Comparison of ENCODE assay signal across 20 cellular contexts in genomic region chr11:6733326-6734030, GRCh38. TPM values are rescaled to one million over a fixed set of nuclear protein-coding genes. Genes with fewer than 3 reads are reported as not detected.
DNase-seq lines count a peak whose midpoint lies in the region; ATAC-seq, FAIRE-seq and TF ChIP-seq lines count a peak whose summit lies in the region.
"Had no signal": no experiment of that assay in that cellular context is flagged by ENCODE, and none has a peak within 500 bp of the region (broad histone marks: within the 10 kb centered on the region; RNA-seq: fewer than 3 reads in every experiment).

No MANE protein-coding gene starts in this region.

- no peak for DNase-seq in activated T-cell treated with anti-CD3 and anti-CD28 coated beads, Interleukin-2, amount 50 U/mL, for 4 hours
- no peak for DNase-seq in activated T-cell treated with anti-CD3 and anti-CD28 coated beads, Interleukin-2, amount 50 U/mL, for 1 hour
- no peak for DNase-seq in T-helper 17 cell
- no peak for DNase-seq in GM12878 (ENCODE audit: low read depth, low spot score)
- DNase-seq in spleen = no peak
- no peak for DNase-seq in mammary epithelial cell
- no peak for DNase-seq in left lung
- no peak for DNase-seq in esophagus squamous epithelium (lab: John Stamatoyannopoulos, UW)
- DNase-seq: activated CD8-positive, alpha-beta memory T cell treated with anti-CD3 and anti-CD28 coated beads, Interleukin-2, amount 50 U/mL, for 4 hours; C1 segment of cervical spinal cord; caudate nucleus; NCI-H1417; OCI-M1; Right ventricle myocardium superior; WERI-Rb-1 had no signal

- POLR2A ChIA-PET in GM12878 (lab: Charles Lee) = interaction anchor here (0.5 kb wide), 1 partner anchor 237 kb away, joined by 3 read pairs; the partner anchor contains the start of gene DNHD1

- dilution Hi-C loops in mammary epithelial cell (cut with HindIII; ENCODE audit: low sequenced_read_pairs) = no loop called here

- peaks cover 13% of the 10 kb centered on the region for H3K36me3 Mint-ChIP-seq in activated T-cell treated with anti-CD3 and anti-CD28 coated beads, Interleukin-2, amount 50 U/mL, for 4 hours (ENCODE audit: insufficient read depth)
- peaks cover 5% of the 10 kb centered on the region for H3K36me3 Mint-ChIP-seq in T-helper 17 cell (ENCODE audit: low read depth)
- H3K36me3 Mint-ChIP-seq: neural progenitor cell had no signal

- peaks cover 83% of the 10 kb centered on the region for H3K4me1 Mint-ChIP-seq in activated T-cell treated with anti-CD3 and anti-CD28 coated beads, Interleukin-2, amount 50 U/mL, for 4 hours (ENCODE audit: low read depth)
- H3K4me1 Mint-ChIP-seq in T-helper 17 cell = peaks cover 59% of the 10 kb centered on the region

- intact Hi-C loops in GM12878 (cut with micrococcal nuclease; ENCODE audit: unreplicated experiment) = no loop called here
- intact Hi-C loops in spleen (cut with DNase I; ENCODE audit: low total_unique reads) = no loop called here
- intact Hi-C loops in mammary epithelial cell (cut with micrococcal nuclease) = no loop called here
- intact Hi-C loops in left lung (cut with DNase I) = no loop called here
- intact Hi-C loops in esophagus squamous epithelium (cut with DNase I) = no loop called here

- peaks cover 22% of the 10 kb centered on the region for H3K79me2 ChIP-seq in GM12878 (ENCODE audit: control insufficient read depth, insufficient read depth, low read length)
- no peaks in the 10 kb centered on the region for H3K79me2 ChIP-seq in mammary epithelial cell (ENCODE audit: insufficient read depth, low read length)

- BruUV-seq in GM12878 (replicated peaks; lab: Mats Ljungman, UMichigan) (no TSS peak), mammary epithelial cell (replicated peaks; lab: Mats Ljungman, UMichigan) (no TSS peak)

- peak overlapping the region; percentile 95 for H3K27ac Mint-ChIP-seq in T-helper 17 cell
- H3K27ac Mint-ChIP-seq: neural progenitor cell had no signal

- no peak overlapping the region for H3K27ac ChIP-seq in GM12878 (ENCODE audit: control insufficient read depth, insufficient read depth)
- H3K27ac ChIP-seq in spleen = peak overlapping the region in 5 of 8 donors; percentile 9 to 62 (median 45)
- H3K27ac ChIP-seq in mammary epithelial cell (ENCODE audit: insufficient read depth, low read depth, low read length) = no peak overlapping the region
- no peak overlapping the region for H3K27ac ChIP-seq in left lung
- H3K27ac ChIP-seq in esophagus squamous epithelium = no peak overlapping the region
- H3K27ac ChIP-seq: neural progenitor cell, WERI-Rb-1 had no signal

- no peak for TF ChIP-seq EP300 in GM12878 (IDR thresholded peaks at IDR 0.05; ENCODE audit: borderline replicate concordance in 1 of 2, control insufficient read depth in 1 of 2, low read depth in 2 of 2, low read length in 2 of 2)

- H3K9me3 ChIP-seq in T-helper 17 cell (ENCODE audit: control insufficient read depth, low read length, poor library complexity, severe bottlenecking) = no peaks in the 10 kb centered on the region
- peaks cover 6% of the 10 kb centered on the region; the same call in 2 of the 3 replicates for H3K9me3 ChIP-seq in GM12878 (replicated peaks; ENCODE audit: control insufficient read depth, insufficient read depth, low read length)
- peaks cover 0 to 3% (median 0%) of the 10 kb centered on the region in 8 donors for H3K9me3 ChIP-seq in spleen
- H3K9me3 ChIP-seq in mammary epithelial cell (replicated peaks; ENCODE audit: insufficient read depth, low read length) = no peaks in the 10 kb centered on the region
- no peaks in the 10 kb centered on the region for H3K9me3 ChIP-seq in left lung
- H3K9me3 ChIP-seq in esophagus squamous epithelium = no peaks in the 10 kb centered on the region
- H3K9me3 ChIP-seq: HAP-1 had no signal

- no peaks in the 10 kb centered on the region for H3K9me3 Mint-ChIP-seq in activated T-cell treated with anti-CD3 and anti-CD28 coated beads, Interleukin-2, amount 50 U/mL, for 4 hours
- H3K9me3 Mint-ChIP-seq: neural progenitor cell had no signal

- WGBS in GM12878 (ENCODE audit: insufficient coverage, insufficient replicate concordance, low lambda C conversion rate, missing lambda C conversion rate) = 82% methylated on average over 3 of the region's 3 CpGs
- 60 to 71% (median 69%) methylated on average over 3 of the region's 3 CpGs for WGBS in spleen, 5 donors
- WGBS in mammary epithelial cell (ENCODE audit: low coverage, missing lambda C conversion rate) = 48% methylated on average over 3 of the region's 3 CpGs
- 67 to 70% methylated on average over 3 of the region's 3 CpGs for WGBS in esophagus squamous epithelium, 2 donors

- H3K36me3 ChIP-seq in GM12878 (ENCODE audit: control insufficient read depth in 2 of 2, insufficient read depth in 2 of 2, low read length in 1 of 2) (peaks cover 0 to 12% of the 10 kb centered on the region in 2 experiments; a peak in 3 of 4 replicates), spleen (peaks cover 0 to 72% (median 2%) of the 10 kb centered on the region in 6 donors), mammary epithelial cell (ENCODE audit: insufficient read depth, low read length) (no peaks in the 10 kb centered on the region), left lung (peaks cover 0 to 8% of the 10 kb centered on the region in 2 donors), esophagus squamous epithelium (no peaks in the 10 kb centered on the region)
- H3K36me3 ChIP-seq: HAP-1, neural progenitor cell, WERI-Rb-1 had no signal

- SMC1A ChIA-PET in GM12878 (lab: Charles Lee; ENCODE audit: uncharacterized antibody, unreplicated experiment) = interaction anchor here (1.1 to 18.2 kb wide), 2 partner anchors 20 to 31 kb away, joined by 3 to 420 read pairs; no protein-coding TSS in a partner anchor

- no peak for TF ChIP-seq RAD21 in GM12878 (IDR thresholded peaks at IDR 0.05; ENCODE audit: insufficient read depth, low read depth, low read length)

- no peaks in the 10 kb centered on the region for H3K27me3 Mint-ChIP-seq in activated T-cell treated with anti-CD3 and anti-CD28 coated beads, Interleukin-2, amount 50 U/mL, for 4 hours (ENCODE audit: low read depth)
- no peaks in the 10 kb centered on the region for H3K27me3 Mint-ChIP-seq in T-helper 17 cell

- H3K4me3 Mint-ChIP-seq in activated T-cell treated with anti-CD3 and anti-CD28 coated beads, Interleukin-2, amount 50 U/mL, for 4 hours = peak overlapping the region; percentile 1
- peak overlapping the region; percentile 57 for H3K4me3 Mint-ChIP-seq in T-helper 17 cell
- H3K4me3 Mint-ChIP-seq: neural progenitor cell had no signal

- CTCF ChIA-PET in GM12878 (lab: Yijun Ruan, JAX) (interaction anchor here (0.5 to 15.6 kb wide), 3 partner anchors 9 to 96 kb away, joined by 3 to 728 read pairs (median 3); no protein-coding TSS in a partner anchor), mammary epithelial cell (lab: Charles Lee; ENCODE audit: low non-redundant PET) (no interaction called here)

- no peak overlapping the region for H3K4me2 ChIP-seq in GM12878 (ENCODE audit: control insufficient read depth, insufficient read depth)
- no peak overlapping the region for H3K4me2 ChIP-seq in mammary epithelial cell (ENCODE audit: insufficient read depth, low read depth, low read length)
- H3K4me2 ChIP-seq: neural progenitor cell, smooth muscle cell had no signal

- H3K27me3 ChIP-seq in GM12878 (replicated peaks in 1 of 2; ENCODE audit: control insufficient read depth in 2 of 2, insufficient read depth in 2 of 2, low read length in 1 of 2) = no peaks in the 10 kb centered on the region
- H3K27me3 ChIP-seq in spleen (replicated peaks in 1 of 7) = no peaks in the 10 kb centered on the region
- H3K27me3 ChIP-seq in mammary epithelial cell (ENCODE audit: insufficient read depth, low read length) = no peaks in the 10 kb centered on the region
- H3K27me3 ChIP-seq in left lung = no peaks in the 10 kb centered on the region
- no peaks in the 10 kb centered on the region for H3K27me3 ChIP-seq in esophagus squamous epithelium
- H3K27me3 ChIP-seq: neural progenitor cell had no signal

- H3K4me1 ChIP-seq in GM12878 (ENCODE audit: control insufficient read depth, insufficient read depth, low read length) = peaks cover 23% of the 10 kb centered on the region
- peaks cover 23 to 69% (median 63%) of the 10 kb centered on the region in 6 donors for H3K4me1 ChIP-seq in spleen
- no peaks in the 10 kb centered on the region for H3K4me1 ChIP-seq in mammary epithelial cell (ENCODE audit: insufficient read depth, low read length)
- H3K4me1 ChIP-seq in left lung = peaks cover 0 to 40% of the 10 kb centered on the region in 2 donors
- no peaks in the 10 kb centered on the region for H3K4me1 ChIP-seq in esophagus squamous epithelium
- H3K4me1 ChIP-seq: HAP-1, neural progenitor cell had no signal

- FAIRE-seq in GM12878 (lab: Jason Lieb, UNC) = peak; percentile 47

- in situ Hi-C loops in GM12878 (cut with MboI) = loop anchor here (10.0 kb wide), 1 partner anchor 1029 kb away; no protein-coding TSS in a partner anchor
- in situ Hi-C loops in mammary epithelial cell (cut with MboI; ENCODE audit: low sequenced_read_pairs in 2 of 2) = no loop called here

- H3K9ac ChIP-seq in GM12878 (ENCODE audit: control insufficient read depth, insufficient read depth, low read length) (no peak overlapping the region), mammary epithelial cell (ENCODE audit: insufficient read depth, low read length) (no peak overlapping the region)
- H3K9ac ChIP-seq: neural progenitor cell had no signal

- TF ChIP-seq CTCF in GM12878 (IDR thresholded peaks at IDR 0.05 in 2 of 3, conservative IDR thresholded peaks at IDR 0.05 in 1 of 3; ENCODE audit: control insufficient read depth in 2 of 3, extremely low read depth in 1 of 3, insufficient read depth in 1 of 3, low read depth in 3 of 3, low read length in 3 of 3) = no peak
- TF ChIP-seq CTCF in spleen (IDR thresholded peaks at IDR 0.05 in 8 of 11, conservative IDR thresholded peaks at IDR 0.05 in 3 of 11) = no peak
- no peak for TF ChIP-seq CTCF in mammary epithelial cell (conservative IDR thresholded peaks at IDR 0.05 in 1 of 2, IDR thresholded peaks at IDR 0.05 in 1 of 2; ENCODE audit: extremely low read depth in 1 of 2, insufficient read depth in 1 of 2, low read depth in 1 of 2, low read length in 2 of 2)
- TF ChIP-seq CTCF in left lung (IDR thresholded peaks at IDR 0.05) = no peak
- TF ChIP-seq CTCF in esophagus squamous epithelium (IDR thresholded peaks at IDR 0.05) = no peak

- TF ChIP-seq POLR2A in GM12878 (IDR thresholded peaks at IDR 0.05; ENCODE audit: low read depth, low read length) = no peak
- TF ChIP-seq POLR2A in spleen (IDR thresholded peaks at IDR 0.05) = no peak
- no peak for TF ChIP-seq POLR2A in esophagus squamous epithelium (IDR thresholded peaks at IDR 0.05)

- no peaks in the 10 kb centered on the region for H4K20me1 ChIP-seq in GM12878 (ENCODE audit: control insufficient read depth, insufficient read depth)
- no peaks in the 10 kb centered on the region for H4K20me1 ChIP-seq in mammary epithelial cell (ENCODE audit: insufficient read depth, low read length)

- H2AFZ ChIP-seq in GM12878 (ENCODE audit: control insufficient read depth, low read depth, low read length) (no peak overlapping the region), mammary epithelial cell (ENCODE audit: low read depth, low read length) (no peak overlapping the region)
- H2AFZ ChIP-seq: neural progenitor cell had no signal

- RAD21 ChIA-PET in GM12878 (lab: Charles Lee; ENCODE audit: unreplicated experiment) = interaction anchor here (1.1 kb wide), 1 partner anchor 22 kb away, joined by 4 read pairs; no protein-coding TSS in a partner anchor

- ATAC-seq in activated T-cell treated with anti-CD3 and anti-CD28 coated beads, Interleukin-2, amount 50 U/mL, for 4 hours = peak; percentile 46 to 53
- ATAC-seq in T-helper 17 cell (peak; percentile 88), GM12878 (no peak), left lung (no peak)
- ATAC-seq: esophagus mucosa had no signal

- H3K4me3 ChIP-seq in GM12878 (no peak overlapping the region), spleen (no peak overlapping the region), mammary epithelial cell (replicated peaks in 1 of 3; ENCODE audit: insufficient read depth in 1 of 3, low read depth in 2 of 3, low read length in 3 of 3) (no peak overlapping the region), left lung (no peak overlapping the region), esophagus squamous epithelium (no peak overlapping the region)
- H3K4me3 ChIP-seq: HAP-1, neural progenitor cell, smooth muscle cell had no signal

RNA-seq across cellular contexts. Expression of gene OR2AG2, which starts 38.3 kb away (rescaled TPM):
- under 1 TPM in 1 of 3 donors, not detected in 2; 0.16 TPM for total RNA-seq in activated T-cell treated with anti-CD3 and anti-CD28 coated beads, Interleukin-2, amount 50 U/mL, for 4 hours
- total RNA-seq in T-helper 17 cell (not detected), GM12878 (2014; rRNA removed) (0.06 and 0.16 TPM in 2 replicates), GM12878 (2014; rRNA removed; fragmentation: Illumina TruSeq; extraction: Trizol) (0.05 and 0.09 TPM in 2 replicates), GM12878 (2021) (not detected in 2 replicates), spleen (under 1 TPM in 5 of 7 donors, not detected in 2; 0.15 to 0.34 (median 0.20) TPM), mammary epithelial cell (1 to 10 TPM in 1 of 2 donors, under 1 TPM in 1; 0.80 to 1.0 TPM), left lung (under 1 TPM; 0.13 to 0.20 TPM), esophagus squamous epithelium (under 1 TPM in 3 of 4 donors, not detected in 1; 0.08 to 0.76 (median 0.13) TPM)
- total RNA-seq in GM12878 (2013; cell fraction: nucleolus; rRNA removed) = 3.2 and 3.5 TPM in 2 replicates
- polyA plus RNA-seq in GM12878 (2011; ENCODE audit: low read depth) = not detected
- polyA plus RNA-seq in GM12878 (2011; rRNA removed) (0.08 and 0.10 TPM in 2 replicates), GM12878 (2014; fragmentation: Illumina TruSeq; extraction: Trizol) (0.01 and 0.10 TPM in 2 replicates), GM12878 (2014; fragmentation: Nextera tagmentation; extraction: Ambion mirVana) (not detected), GM12878 (2014; rRNA removed) (not detected in 2 replicates), GM12878 (2016; fragmentation: Nextera tagmentation; extraction: Ambion mirVana) (not detected), spleen (under 1 TPM in 1 of 3 donors, not detected in 2; 0.03 TPM), mammary epithelial cell (0.31 TPM)
- polyA plus RNA-seq in GM12878 (2011; cell fraction: cytosol; rRNA removed) = 0.23 and 0.30 TPM in 2 replicates
- 0.18 and 0.25 TPM in 2 replicates for polyA plus RNA-seq in GM12878 (2011; cell fraction: nucleus; rRNA removed)
- polyA plus RNA-seq in GM12878 (2012) = 0.03 TPM in 1 of 2 replicates, not detected in the other
- 1.8 and 3.2 TPM in 2 replicates for polyA minus RNA-seq in GM12878 (2011; rRNA and poly(A)+ RNA removed)
- not detected in 2 replicates for polyA minus RNA-seq in GM12878 (2011; cell fraction: cytosol; rRNA and poly(A)+ RNA removed)
- polyA minus RNA-seq in GM12878 (2011; cell fraction: nucleus; rRNA and poly(A)+ RNA removed) = 1.8 and 2.1 TPM in 2 replicates
- not detected for polyA minus RNA-seq in mammary epithelial cell
- total RNA-seq: Right ventricle myocardium superior had no signal

RNA-seq across cellular contexts. Expression of gene OR2AG1, which starts 49.3 kb away (rescaled TPM):
- not detected for total RNA-seq in activated T-cell treated with anti-CD3 and anti-CD28 coated beads, Interleukin-2, amount 50 U/mL, for 4 hours
- total RNA-seq in T-helper 17 cell (not detected), GM12878 (2014; rRNA removed) (not detected in 2 replicates), GM12878 (2014; rRNA removed; fragmentation: Illumina TruSeq; extraction: Trizol) (not detected in 2 replicates), GM12878 (2021) (not detected in 2 replicates), spleen (under 1 TPM in 2 of 7 donors, not detected in 5; 0.20 to 0.26 TPM), mammary epithelial cell (not detected), left lung (not detected), esophagus squamous epithelium (not detected)
- total RNA-seq in GM12878 (2013; cell fraction: nucleolus; rRNA removed) = not detected in 2 replicates
- not detected for polyA plus RNA-seq in GM12878 (2011; ENCODE audit: low read depth)
- polyA plus RNA-seq in GM12878 (2011; rRNA removed) (not detected in 2 replicates), GM12878 (2014; fragmentation: Illumina TruSeq; extraction: Trizol) (not detected in 2 replicates), GM12878 (2014; fragmentation: Nextera tagmentation; extraction: Ambion mirVana) (not detected), GM12878 (2014; rRNA removed) (not detected in 2 replicates), GM12878 (2016; fragmentation: Nextera tagmentation; extraction: Ambion mirVana) (not detected), spleen (not detected), mammary epithelial cell (not detected)
- not detected in 2 replicates for polyA plus RNA-seq in GM12878 (2011; cell fraction: cytosol; rRNA removed)
- polyA plus RNA-seq in GM12878 (2011; cell fraction: nucleus; rRNA removed) = not detected in 2 replicates
- not detected in 2 replicates for polyA plus RNA-seq in GM12878 (2012)
- polyA minus RNA-seq in GM12878 (2011; rRNA and poly(A)+ RNA removed) = not detected in 2 replicates
- not detected in 2 replicates for polyA minus RNA-seq in GM12878 (2011; cell fraction: cytosol; rRNA and poly(A)+ RNA removed)
- not detected in 2 replicates for polyA minus RNA-seq in GM12878 (2011; cell fraction: nucleus; rRNA and poly(A)+ RNA removed)
- not detected for polyA minus RNA-seq in mammary epithelial cell
- total RNA-seq: esophagus mucosa, Right ventricle myocardium superior, smooth muscle cell, temporal lobe had no signal
- polyA plus RNA-seq: smooth muscle cell had no signal

RNA-seq across cellular contexts. Expression of gene MRPL17, which starts 50.3 kb away (rescaled TPM):
- total RNA-seq in activated T-cell treated with anti-CD3 and anti-CD28 coated beads, Interleukin-2, amount 50 U/mL, for 4 hours = 100 to 1,000 TPM; 149 to 162 (median 156) TPM
- total RNA-seq in T-helper 17 cell (10 to 100 TPM; 10.9 TPM), GM12878 (2014; rRNA removed) (82.9 and 83.8 TPM in 2 replicates), GM12878 (2014; rRNA removed; fragmentation: Illumina TruSeq; extraction: Trizol) (55.1 and 63.3 TPM in 2 replicates), GM12878 (2021) (85.8 and 91.7 TPM in 2 replicates), spleen (10 to 100 TPM; 31.1 to 74.7 (median 41.1) TPM), mammary epithelial cell (10 to 100 TPM; 23.8 to 95.9 TPM), left lung (10 to 100 TPM; 47.6 to 51.6 TPM), esophagus squamous epithelium (10 to 100 TPM; 18.9 to 31.8 (median 26.1) TPM)
- total RNA-seq in GM12878 (2013; cell fraction: nucleolus; rRNA removed) = 35.2 and 38.1 TPM in 2 replicates
- 31.4 TPM for polyA plus RNA-seq in GM12878 (2011; ENCODE audit: low read depth)
- polyA plus RNA-seq in GM12878 (2011; rRNA removed) (70.3 and 97.9 TPM in 2 replicates), GM12878 (2014; fragmentation: Illumina TruSeq; extraction: Trizol) (35.2 and 60.3 TPM in 2 replicates), GM12878 (2014; fragmentation: Nextera tagmentation; extraction: Ambion mirVana) (100 to 1,000 TPM; 170 to 171 TPM), GM12878 (2014; rRNA removed) (80.6 and 83.5 TPM in 2 replicates), GM12878 (2016; fragmentation: Nextera tagmentation; extraction: Ambion mirVana) (100 to 1,000 TPM; 122 to 134 TPM), spleen (10 to 100 TPM; 41.7 to 70.2 (median 52.9) TPM), mammary epithelial cell (85.0 TPM)
- polyA plus RNA-seq in GM12878 (2011; cell fraction: cytosol; rRNA removed) = 67.2 and 75.4 TPM in 2 replicates
- polyA plus RNA-seq in GM12878 (2011; cell fraction: nucleus; rRNA removed) = 42.4 and 59.5 TPM in 2 replicates
- 58.8 and 64.2 TPM in 2 replicates for polyA plus RNA-seq in GM12878 (2012)
- 47.5 and 64.9 TPM in 2 replicates for polyA minus RNA-seq in GM12878 (2011; rRNA and poly(A)+ RNA removed)
- polyA minus RNA-seq in GM12878 (2011; cell fraction: cytosol; rRNA and poly(A)+ RNA removed) = 26.2 and 33.4 TPM in 2 replicates
- 41.6 and 57.0 TPM in 2 replicates for polyA minus RNA-seq in GM12878 (2011; cell fraction: nucleus; rRNA and poly(A)+ RNA removed)
- 28.8 TPM for polyA minus RNA-seq in mammary epithelial cell

Comparison
In these comparisons a context has a peak if more than half of its experiments do, and no peak if none do; other contexts are left out.
1. ATAC-seq: peak in activated T-cell treated with anti-CD3 and anti-CD28 coated beads, Interleukin-2, amount 50 U/mL, for 4 hours (2 of 2) and T-helper 17 cell (single experiment); none in GM12878 (single experiment) and left lung (single experiment).
2. H3K27ac ChIP-seq: peak in spleen (5 of 8); none in GM12878 (single experiment), mammary epithelial cell (single experiment), left lung (0 of 2) and esophagus squamous epithelium (0 of 4).